1 cellular context compared by ENCODE assay signal in the genomic region with DNA sequence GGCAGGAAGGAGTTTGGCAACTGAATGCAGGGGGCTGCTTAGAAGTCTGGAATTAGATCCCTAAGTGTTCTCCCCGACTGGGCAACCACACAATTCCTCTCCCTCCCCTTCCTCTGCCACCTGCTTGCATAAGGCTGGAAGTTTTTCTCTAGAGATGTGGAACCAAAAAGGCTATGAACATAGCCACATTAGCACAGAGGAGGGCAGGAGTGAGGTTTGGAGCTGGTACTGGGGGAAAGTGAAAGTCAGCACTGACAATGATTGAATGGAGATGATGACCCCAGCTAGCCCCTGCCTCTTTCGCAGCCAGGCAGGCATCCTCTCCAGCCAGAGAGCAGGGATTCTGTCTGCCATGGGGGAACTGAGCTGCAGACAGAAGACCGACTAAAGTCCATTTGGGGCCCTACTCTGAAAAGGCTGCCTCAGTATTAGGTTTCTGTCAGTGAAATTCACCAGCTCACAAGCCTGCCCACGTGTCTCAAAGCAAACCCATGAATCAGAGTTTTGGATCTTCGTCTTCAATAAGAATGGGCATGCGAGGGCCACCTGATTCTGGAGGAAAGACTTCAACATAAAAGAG.
A peak's percentile ranks its signal among the peaks of the same experiment; 100 is the strongest.
TF ChIP-seq lines count a peak whose summit lies in the region.

No MANE protein-coding gene starts in this region.

TF ChIP-seq in HepG2, 621 proteins besides CTCF, POLR2A, EP300 and RAD21 (continued from another document and continues in another):
- TF ChIP-seq ADNP (CRISPR knock-in tag; IDR thresholded peaks at IDR 0.05) (no peak), ZNF180 (CRISPR knock-in tag; IDR thresholded peaks at IDR 0.05; ENCODE audit: borderline replicate concordance, low read depth) (no peak), ZBTB42 (CRISPR knock-in tag; IDR thresholded peaks at IDR 0.05) (0 out of 2 replicates have a peak, but pooled peaks have one; percentile 29), EED (CRISPR knock-in tag; IDR thresholded peaks at IDR 0.05) (no peak), SMAD3 (CRISPR knock-in tag; IDR thresholded peaks at IDR 0.05) (peak; percentile 83), SRSF4 (IDR thresholded peaks at IDR 0.05; ENCODE audit: low read depth, low read length, poor library complexity, severe bottlenecking) (no peak), ZFP41 (CRISPR knock-in tag; IDR thresholded peaks at IDR 0.05; ENCODE audit: borderline replicate concordance) (no peak), IRF2 (CRISPR knock-in tag; IDR thresholded peaks at IDR 0.05) (peak; percentile 42; the same call in 1 of the 2 replicates), ZFP36L1 (CRISPR knock-in tag; IDR thresholded peaks at IDR 0.05) (no peak), RARA (CRISPR knock-in tag; IDR thresholded peaks at IDR 0.05) (peak; percentile 60), ZSCAN29 (CRISPR knock-in tag; conservative IDR thresholded peaks at IDR 0.05) (0 out of 2 replicates have a peak, but pooled peaks have one; percentile 24), ZZZ3 (CRISPR knock-in tag; IDR thresholded peaks at IDR 0.05; ENCODE audit: borderline replicate concordance) (no peak), TSC22D2 (CRISPR knock-in tag; IDR thresholded peaks at IDR 0.05; ENCODE audit: borderline replicate concordance) (0 out of 2 replicates have a peak, but pooled peaks have one; percentile 34), CHD4 (IDR thresholded peaks at IDR 0.05; ENCODE audit: borderline replicate concordance, low read length) (no peak), HOXA3 (CRISPR knock-in tag; IDR thresholded peaks at IDR 0.05) (peak; percentile 77; the same call in 1 of the 2 replicates), NRL (CRISPR knock-in tag; IDR thresholded peaks at IDR 0.05; ENCODE audit: borderline replicate concordance) (no peak), ZBTB38 (CRISPR knock-in tag; IDR thresholded peaks at IDR 0.05) (no peak), ZNF329 (CRISPR knock-in tag; IDR thresholded peaks at IDR 0.05; ENCODE audit: low read depth) (no peak), FOXO1 (CRISPR knock-in tag; IDR thresholded peaks at IDR 0.05) (peak; percentile 73), NFE2L2 (IDR thresholded peaks at IDR 0.05; ENCODE audit: low read length) (no peak), ZSCAN9 (CRISPR knock-in tag; IDR thresholded peaks at IDR 0.05; ENCODE audit: borderline replicate concordance) (no peak), ATF7 (IDR thresholded peaks at IDR 0.05) (no peak), ATF7 (CRISPR knock-in tag; IDR thresholded peaks at IDR 0.05) (peak; percentile 36; the same call in 1 of the 2 replicates), SNRNP70 (IDR thresholded peaks at IDR 0.05; ENCODE audit: low read depth, low read length) (no peak), RBM22 (optimal IDR thresholded peaks at IDR 0.05; ENCODE audit: low read length) (no peak), FOXC1 (CRISPR knock-in tag; IDR thresholded peaks at IDR 0.05; ENCODE audit: borderline replicate concordance) (0 out of 2 replicates have a peak, but pooled peaks have one; percentile 64), TOE1 (CRISPR knock-in tag; IDR thresholded peaks at IDR 0.05) (no peak)
- TF ChIP-seq, protein P1, sequence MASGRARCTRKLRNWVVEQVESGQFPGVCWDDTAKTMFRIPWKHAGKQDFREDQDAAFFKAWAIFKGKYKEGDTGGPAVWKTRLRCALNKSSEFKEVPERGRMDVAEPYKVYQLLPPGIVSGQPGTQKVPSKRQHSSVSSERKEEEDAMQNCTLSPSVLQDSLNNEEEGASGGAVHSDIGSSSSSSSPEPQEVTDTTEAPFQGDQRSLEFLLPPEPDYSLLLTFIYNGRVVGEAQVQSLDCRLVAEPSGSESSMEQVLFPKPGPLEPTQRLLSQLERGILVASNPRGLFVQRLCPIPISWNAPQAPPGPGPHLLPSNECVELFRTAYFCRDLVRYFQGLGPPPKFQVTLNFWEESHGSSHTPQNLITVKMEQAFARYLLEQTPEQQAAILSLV (CRISPR knock-in tag; IDR thresholded peaks at IDR 0.05; ENCODE audit: borderline replicate concordance), result peak; percentile 66; the same call in 1 of the 2 replicates
- TF ChIP-seq, protein P2, sequence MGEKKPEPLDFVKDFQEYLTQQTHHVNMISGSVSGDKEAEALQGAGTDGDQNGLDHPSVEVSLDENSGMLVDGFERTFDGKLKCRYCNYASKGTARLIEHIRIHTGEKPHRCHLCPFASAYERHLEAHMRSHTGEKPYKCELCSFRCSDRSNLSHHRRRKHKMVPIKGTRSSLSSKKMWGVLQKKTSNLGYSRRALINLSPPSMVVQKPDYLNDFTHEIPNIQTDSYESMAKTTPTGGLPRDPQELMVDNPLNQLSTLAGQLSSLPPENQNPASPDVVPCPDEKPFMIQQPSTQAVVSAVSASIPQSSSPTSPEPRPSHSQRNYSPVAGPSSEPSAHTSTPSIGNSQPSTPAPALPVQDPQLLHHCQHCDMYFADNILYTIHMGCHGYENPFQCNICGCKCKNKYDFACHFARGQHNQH (CRISPR knock-in tag; IDR thresholded peaks at IDR 0.05), result peak; percentile 76
- TF ChIP-seq, protein P3, sequence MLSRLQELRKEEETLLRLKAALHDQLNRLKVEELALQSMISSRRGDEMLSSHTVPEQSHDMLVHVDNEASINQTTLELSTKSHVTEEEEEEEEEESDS (CRISPR knock-in tag; IDR thresholded peaks at IDR 0.05; ENCODE audit: borderline replicate concordance), result no peak
- TF ChIP-seq, protein P4, sequence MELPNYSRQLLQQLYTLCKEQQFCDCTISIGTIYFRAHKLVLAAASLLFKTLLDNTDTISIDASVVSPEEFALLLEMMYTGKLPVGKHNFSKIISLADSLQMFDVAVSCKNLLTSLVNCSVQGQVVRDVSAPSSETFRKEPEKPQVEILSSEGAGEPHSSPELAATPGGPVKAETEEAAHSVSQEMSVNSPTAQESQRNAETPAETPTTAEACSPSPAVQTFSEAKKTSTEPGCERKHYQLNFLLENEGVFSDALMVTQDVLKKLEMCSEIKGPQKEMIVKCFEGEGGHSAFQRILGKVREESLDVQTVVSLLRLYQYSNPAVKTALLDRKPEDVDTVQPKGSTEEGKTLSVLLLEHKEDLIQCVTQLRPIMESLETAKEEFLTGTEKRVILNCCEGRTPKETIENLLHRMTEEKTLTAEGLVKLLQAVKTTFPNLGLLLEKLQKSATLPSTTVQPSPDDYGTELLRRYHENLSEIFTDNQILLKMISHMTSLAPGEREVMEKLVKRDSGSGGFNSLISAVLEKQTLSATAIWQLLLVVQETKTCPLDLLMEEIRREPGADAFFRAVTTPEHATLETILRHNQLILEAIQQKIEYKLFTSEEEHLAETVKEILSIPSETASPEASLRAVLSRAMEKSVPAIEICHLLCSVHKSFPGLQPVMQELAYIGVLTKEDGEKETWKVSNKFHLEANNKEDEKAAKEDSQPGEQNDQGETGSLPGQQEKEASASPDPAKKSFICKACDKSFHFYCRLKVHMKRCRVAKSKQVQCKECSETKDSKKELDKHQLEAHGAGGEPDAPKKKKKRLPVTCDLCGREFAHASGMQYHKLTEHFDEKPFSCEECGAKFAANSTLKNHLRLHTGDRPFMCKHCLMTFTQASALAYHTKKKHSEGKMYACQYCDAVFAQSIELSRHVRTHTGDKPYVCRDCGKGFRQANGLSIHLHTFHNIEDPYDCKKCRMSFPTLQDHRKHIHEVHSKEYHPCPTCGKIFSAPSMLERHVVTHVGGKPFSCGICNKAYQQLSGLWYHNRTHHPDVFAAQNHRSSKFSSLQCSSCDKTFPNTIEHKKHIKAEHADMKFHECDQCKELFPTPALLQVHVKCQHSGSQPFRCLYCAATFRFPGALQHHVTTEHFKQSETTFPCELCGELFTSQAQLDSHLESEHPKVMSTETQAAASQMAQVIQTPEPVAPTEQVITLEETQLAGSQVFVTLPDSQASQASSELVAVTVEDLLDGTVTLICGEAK (IDR thresholded peaks at IDR 0.05), result no peak
- TF ChIP-seq, protein P4 (CRISPR knock-in tag; IDR thresholded peaks at IDR 0.05), result peak; percentile 53; the same call in 1 of the 2 replicates
- TF ChIP-seq, protein P5, sequence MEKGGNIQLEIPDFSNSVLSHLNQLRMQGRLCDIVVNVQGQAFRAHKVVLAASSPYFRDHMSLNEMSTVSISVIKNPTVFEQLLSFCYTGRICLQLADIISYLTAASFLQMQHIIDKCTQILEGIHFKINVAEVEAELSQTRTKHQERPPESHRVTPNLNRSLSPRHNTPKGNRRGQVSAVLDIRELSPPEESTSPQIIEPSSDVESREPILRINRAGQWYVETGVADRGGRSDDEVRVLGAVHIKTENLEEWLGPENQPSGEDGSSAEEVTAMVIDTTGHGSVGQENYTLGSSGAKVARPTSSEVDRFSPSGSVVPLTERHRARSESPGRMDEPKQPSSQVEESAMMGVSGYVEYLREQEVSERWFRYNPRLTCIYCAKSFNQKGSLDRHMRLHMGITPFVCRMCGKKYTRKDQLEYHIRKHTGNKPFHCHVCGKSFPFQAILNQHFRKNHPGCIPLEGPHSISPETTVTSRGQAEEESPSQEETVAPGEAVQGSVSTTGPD (CRISPR knock-in tag; IDR thresholded peaks at IDR 0.05), result no peak; the same call in 1 of the 2 replicates
- TF ChIP-seq, protein P6, sequence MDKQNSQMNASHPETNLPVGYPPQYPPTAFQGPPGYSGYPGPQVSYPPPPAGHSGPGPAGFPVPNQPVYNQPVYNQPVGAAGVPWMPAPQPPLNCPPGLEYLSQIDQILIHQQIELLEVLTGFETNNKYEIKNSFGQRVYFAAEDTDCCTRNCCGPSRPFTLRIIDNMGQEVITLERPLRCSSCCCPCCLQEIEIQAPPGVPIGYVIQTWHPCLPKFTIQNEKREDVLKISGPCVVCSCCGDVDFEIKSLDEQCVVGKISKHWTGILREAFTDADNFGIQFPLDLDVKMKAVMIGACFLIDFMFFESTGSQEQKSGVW (CRISPR knock-in tag; IDR thresholded peaks at IDR 0.05; ENCODE audit: borderline replicate concordance), result no peak
- TF ChIP-seq, protein P7, sequence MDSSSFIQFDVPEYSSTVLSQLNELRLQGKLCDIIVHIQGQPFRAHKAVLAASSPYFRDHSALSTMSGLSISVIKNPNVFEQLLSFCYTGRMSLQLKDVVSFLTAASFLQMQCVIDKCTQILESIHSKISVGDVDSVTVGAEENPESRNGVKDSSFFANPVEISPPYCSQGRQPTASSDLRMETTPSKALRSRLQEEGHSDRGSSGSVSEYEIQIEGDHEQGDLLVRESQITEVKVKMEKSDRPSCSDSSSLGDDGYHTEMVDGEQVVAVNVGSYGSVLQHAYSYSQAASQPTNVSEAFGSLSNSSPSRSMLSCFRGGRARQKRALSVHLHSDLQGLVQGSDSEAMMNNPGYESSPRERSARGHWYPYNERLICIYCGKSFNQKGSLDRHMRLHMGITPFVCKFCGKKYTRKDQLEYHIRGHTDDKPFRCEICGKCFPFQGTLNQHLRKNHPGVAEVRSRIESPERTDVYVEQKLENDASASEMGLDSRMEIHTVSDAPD (CRISPR knock-in tag; IDR thresholded peaks at IDR 0.05), result 0 out of 2 replicates have a peak, but pooled peaks have one; percentile 18
- TF ChIP-seq, protein P8, sequence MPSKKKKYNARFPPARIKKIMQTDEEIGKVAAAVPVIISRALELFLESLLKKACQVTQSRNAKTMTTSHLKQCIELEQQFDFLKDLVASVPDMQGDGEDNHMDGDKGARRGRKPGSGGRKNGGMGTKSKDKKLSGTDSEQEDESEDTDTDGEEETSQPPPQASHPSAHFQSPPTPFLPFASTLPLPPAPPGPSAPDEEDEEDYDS (CRISPR knock-in tag; IDR thresholded peaks at IDR 0.05), result no peak; the same call in 1 of the 2 replicates
- TF ChIP-seq, protein P9, sequence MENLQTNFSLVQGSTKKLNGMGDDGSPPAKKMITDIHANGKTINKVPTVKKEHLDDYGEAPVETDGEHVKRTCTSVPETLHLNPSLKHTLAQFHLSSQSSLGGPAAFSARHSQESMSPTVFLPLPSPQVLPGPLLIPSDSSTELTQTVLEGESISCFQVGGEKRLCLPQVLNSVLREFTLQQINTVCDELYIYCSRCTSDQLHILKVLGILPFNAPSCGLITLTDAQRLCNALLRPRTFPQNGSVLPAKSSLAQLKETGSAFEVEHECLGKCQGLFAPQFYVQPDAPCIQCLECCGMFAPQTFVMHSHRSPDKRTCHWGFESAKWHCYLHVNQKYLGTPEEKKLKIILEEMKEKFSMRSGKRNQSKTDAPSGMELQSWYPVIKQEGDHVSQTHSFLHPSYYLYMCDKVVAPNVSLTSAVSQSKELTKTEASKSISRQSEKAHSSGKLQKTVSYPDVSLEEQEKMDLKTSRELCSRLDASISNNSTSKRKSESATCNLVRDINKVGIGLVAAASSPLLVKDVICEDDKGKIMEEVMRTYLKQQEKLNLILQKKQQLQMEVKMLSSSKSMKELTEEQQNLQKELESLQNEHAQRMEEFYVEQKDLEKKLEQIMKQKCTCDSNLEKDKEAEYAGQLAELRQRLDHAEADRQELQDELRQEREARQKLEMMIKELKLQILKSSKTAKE (CRISPR knock-in tag; IDR thresholded peaks at IDR 0.05; ENCODE audit: borderline replicate concordance), result no peak
